8 cellular contexts compared by ENCODE assay signal in the genomic region with DNA sequence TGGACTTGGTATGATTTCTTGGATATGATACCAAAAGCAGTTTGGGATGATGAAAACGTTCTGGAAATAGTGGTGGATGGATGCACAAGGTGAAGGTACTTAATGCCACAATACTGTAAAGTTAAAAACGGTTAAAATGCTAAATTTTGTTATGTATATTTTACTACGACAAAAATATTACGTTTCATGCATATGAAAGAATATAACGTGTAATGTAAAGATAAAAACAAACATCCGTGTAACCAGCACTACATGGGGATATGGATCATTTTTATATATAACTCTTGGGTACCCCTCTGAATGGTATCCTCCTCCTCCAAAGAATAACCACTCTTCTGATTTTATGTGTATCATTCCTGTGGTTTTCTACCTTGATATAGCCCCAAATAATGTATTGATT. TPM values are rescaled to one million over a fixed set of nuclear protein-coding genes. Genes with fewer than 3 reads are reported as not detected.
DNase-seq lines count a peak whose midpoint lies in the region; ATAC-seq, FAIRE-seq and TF ChIP-seq lines count a peak whose summit lies in the region.

No MANE protein-coding gene starts in this region.

- no peaks in the 10 kb centered on the region for H3K9me3 Mint-ChIP-seq in activated CD4-positive, alpha-beta T cell treated with anti-CD3 and anti-CD28 coated beads, Interleukin-2, amount 10 ng/mL, durations not matched to agents 7 days and 5 days
- no peaks in the 10 kb centered on the region for H3K9me3 Mint-ChIP-seq in activated CD8-positive, alpha-beta T cell treated with anti-CD3 and anti-CD28 coated beads, Interleukin-2, amount 10 ng/mL, durations not matched to agents 7 days and 5 days (ENCODE audit: insufficient read depth)

- H3K4me3 ChIP-seq in keratinocyte (ENCODE audit: control insufficient read depth in 2 of 3, extremely low read depth in 1 of 3, insufficient read depth in 2 of 3, low read depth in 1 of 3, low read length in 3 of 3) (peak overlapping the region; percentile 73 to 98 (median 97)), stomach smooth muscle (ENCODE audit: low read length in 2 of 2) (peak overlapping the region; percentile 81 to 93)

- H3K9me3 ChIP-seq in keratinocyte (ENCODE audit: control insufficient read depth, low read depth, low read length) = no peaks in the 10 kb centered on the region
- H3K9me3 ChIP-seq in stomach smooth muscle (ENCODE audit: control insufficient read depth in 2 of 2, low read length in 2 of 2) = no peaks in the 10 kb centered on the region

- peak overlapping the region; percentile 34 for H3K27ac ChIP-seq in keratinocyte (ENCODE audit: control insufficient read depth, insufficient read depth, low read length)
- H3K27ac ChIP-seq in stomach smooth muscle (ENCODE audit: low read length) = no peak overlapping the region

- dilution Hi-C loops in keratinocyte (cut with MboI; ENCODE audit: extremely low pct_ligation_motif_present, low sequenced_read_pairs) = no loop called here

- peaks cover 44% of the 10 kb centered on the region for H3K4me1 Mint-ChIP-seq in activated CD4-positive, alpha-beta T cell treated with anti-CD3 and anti-CD28 coated beads, Interleukin-2, amount 10 ng/mL, durations not matched to agents 7 days and 5 days
- peaks cover 47% of the 10 kb centered on the region for H3K4me1 Mint-ChIP-seq in activated CD8-positive, alpha-beta T cell treated with anti-CD3 and anti-CD28 coated beads, Interleukin-2, amount 10 ng/mL, durations not matched to agents 7 days and 5 days (ENCODE audit: low read depth)

- FAIRE-seq in keratinocyte (lab: Jason Lieb, UNC) = no peak

- POLR2A ChIA-PET in activated CD4-positive, alpha-beta T cell treated with anti-CD3 and anti-CD28 coated beads, Interleukin-2, amount 10 ng/mL, durations not matched to agents 7 days and 5 days (lab: Charles Lee) = interaction anchor here (0.5 to 1.2 kb wide), 3 partner anchors 161 to 1817 kb away, joined by 3 to 4 read pairs (median 3); no protein-coding TSS in a partner anchor
- POLR2A ChIA-PET in activated CD8-positive, alpha-beta T cell treated with anti-CD3 and anti-CD28 coated beads, Interleukin-2, amount 10 ng/mL, durations not matched to agents 7 days and 5 days (lab: Charles Lee) = interaction anchor here (0.5 to 3.1 kb wide), 17 partner anchors 7 to 1291 kb away, joined by 3 to 29 read pairs (median 5); a partner anchor contains a TSS

- H3K36me3 Mint-ChIP-seq in activated CD4-positive, alpha-beta T cell treated with anti-CD3 and anti-CD28 coated beads, Interleukin-2, amount 10 ng/mL, durations not matched to agents 7 days and 5 days (ENCODE audit: low read depth) = peaks cover 11% of the 10 kb centered on the region
- peaks cover 25% of the 10 kb centered on the region for H3K36me3 Mint-ChIP-seq in activated CD8-positive, alpha-beta T cell treated with anti-CD3 and anti-CD28 coated beads, Interleukin-2, amount 10 ng/mL, durations not matched to agents 7 days and 5 days (ENCODE audit: low read depth)

- peaks cover 30% of the 10 kb centered on the region for H3K79me2 ChIP-seq in keratinocyte (ENCODE audit: control insufficient read depth, insufficient read depth, low read length)

- H3K9ac ChIP-seq in keratinocyte (ENCODE audit: control insufficient read depth, extremely low read depth, insufficient read depth, low read length) (peak overlapping the region; percentile 95), stomach smooth muscle (ENCODE audit: low read length in 2 of 2) (peak overlapping the region in 1 of 2 donors; percentile 66)

- H3K4me2 ChIP-seq in keratinocyte (ENCODE audit: control insufficient read depth, extremely low read depth, insufficient read depth, low read depth, low read length) = peak overlapping the region; percentile 92

- H3K4me1 ChIP-seq in keratinocyte (ENCODE audit: control insufficient read depth, extremely low read depth, insufficient read depth, low read length) (peaks cover 22% of the 10 kb centered on the region), stomach smooth muscle (ENCODE audit: control insufficient read depth, insufficient read depth, low read length) (peaks cover 15% of the 10 kb centered on the region)

- no peaks in the 10 kb centered on the region for H3K36me3 ChIP-seq in keratinocyte (ENCODE audit: control insufficient read depth in 2 of 2, extremely low read depth in 1 of 2, insufficient read depth in 2 of 2, low read length in 2 of 2)
- H3K36me3 ChIP-seq in stomach smooth muscle (ENCODE audit: control insufficient read depth in 2 of 2, insufficient read depth in 2 of 2, low read length in 2 of 2) = no peaks in the 10 kb centered on the region

- TF ChIP-seq CTCF in keratinocyte (optimal IDR thresholded peaks at IDR 0.05 in 1 of 3, IDR thresholded peaks at IDR 0.05 in 1 of 3, conservative IDR thresholded peaks at IDR 0.05 in 1 of 3; ENCODE audit: extremely low read depth in 1 of 3, insufficient read depth in 2 of 3, low read length in 3 of 3) = no peak
- TF ChIP-seq CTCF in GM10266 (IDR thresholded peaks at IDR 0.05; ENCODE audit: control insufficient read depth, insufficient read depth, low read depth, missing control alignments) = no peak

- CTCF ChIA-PET in activated CD4-positive, alpha-beta T cell treated with anti-CD3 and anti-CD28 coated beads, Interleukin-2, amount 10 ng/mL, durations not matched to agents 7 days and 5 days (lab: Charles Lee) = interaction anchor here (0.9 to 2.3 kb wide), 9 partner anchors 8 to 471 kb away, joined by 3 to 8 read pairs (median 4); no protein-coding TSS in a partner anchor
- CTCF ChIA-PET in activated CD8-positive, alpha-beta T cell treated with anti-CD3 and anti-CD28 coated beads, Interleukin-2, amount 10 ng/mL, durations not matched to agents 7 days and 5 days (lab: Charles Lee) = interaction anchor here (0.7 to 2.4 kb wide), 11 partner anchors 10 to 522 kb away, joined by 3 to 20 read pairs (median 6); no protein-coding TSS in a partner anchor

- H4K20me1 ChIP-seq in keratinocyte (ENCODE audit: control insufficient read depth, extremely low read depth, insufficient read depth, low read length) = no peaks in the 10 kb centered on the region

- no peaks in the 10 kb centered on the region for H3K27me3 ChIP-seq in keratinocyte (ENCODE audit: control insufficient read depth, extremely low read depth, insufficient read depth, low read length)
- no peaks in the 10 kb centered on the region for H3K27me3 ChIP-seq in stomach smooth muscle (ENCODE audit: control insufficient read depth in 1 of 2, insufficient read depth in 2 of 2, low read length in 2 of 2)

- H3K9me1 ChIP-seq in keratinocyte (ENCODE audit: control insufficient read depth, extremely low read depth, insufficient read depth, low read length) = no peaks in the 10 kb centered on the region

- no peak for ATAC-seq in activated CD8-positive, alpha-beta T cell treated with anti-CD3 and anti-CD28 coated beads, Interleukin-2, amount 10 ng/mL, durations not matched to agents 7 days and 5 days

- H3K27ac Mint-ChIP-seq in activated CD4-positive, alpha-beta T cell treated with anti-CD3 and anti-CD28 coated beads, Interleukin-2, amount 10 ng/mL, durations not matched to agents 7 days and 5 days = peak overlapping the region; percentile 98
- H3K27ac Mint-ChIP-seq in activated CD8-positive, alpha-beta T cell treated with anti-CD3 and anti-CD28 coated beads, Interleukin-2, amount 10 ng/mL, durations not matched to agents 7 days and 5 days = peak overlapping the region; percentile 95

- no peak for DNase-seq in activated CD4-positive, alpha-beta T cell treated with anti-CD3 and anti-CD28 coated beads, Interleukin-2, amount 10 ng/mL, durations not matched to agents 7 days and 5 days
- DNase-seq in activated CD4-positive, alpha-beta T cell treated with anti-CD3 and anti-CD28 coated beads, Interleukin-2, amount 50 U/mL, for 1 hour = no peak
- no peak for DNase-seq in activated CD8-positive, alpha-beta T cell treated with anti-CD3 and anti-CD28 coated beads, Interleukin-2, amount 10 ng/mL, durations not matched to agents 7 days and 5 days
- no peak for DNase-seq in keratinocyte (ENCODE audit: low read depth, low spot score)
- no peak for DNase-seq in GM10266 (ENCODE audit: extremely low spot score)
- no peak for DNase-seq in DMS79 (lab: John Stamatoyannopoulos, UW)
- no peak for DNase-seq in stimulated activated CD8-positive, alpha-beta memory T cell treated with anti-CD3 and anti-CD28 coated beads, Interleukin-4, amount 100 ng/mL, for 48 hours

- no peaks in the 10 kb centered on the region for H3K27me3 Mint-ChIP-seq in activated CD4-positive, alpha-beta T cell treated with anti-CD3 and anti-CD28 coated beads, Interleukin-2, amount 10 ng/mL, durations not matched to agents 7 days and 5 days
- no peaks in the 10 kb centered on the region for H3K27me3 Mint-ChIP-seq in activated CD8-positive, alpha-beta T cell treated with anti-CD3 and anti-CD28 coated beads, Interleukin-2, amount 10 ng/mL, durations not matched to agents 7 days and 5 days (ENCODE audit: low read depth)

- H3K4me3 Mint-ChIP-seq in activated CD4-positive, alpha-beta T cell treated with anti-CD3 and anti-CD28 coated beads, Interleukin-2, amount 10 ng/mL, durations not matched to agents 7 days and 5 days = peak overlapping the region; percentile 93
- peak overlapping the region; percentile 98 for H3K4me3 Mint-ChIP-seq in activated CD8-positive, alpha-beta T cell treated with anti-CD3 and anti-CD28 coated beads, Interleukin-2, amount 10 ng/mL, durations not matched to agents 7 days and 5 days

- H2AFZ ChIP-seq in keratinocyte (ENCODE audit: control insufficient read depth, low read length) = peak overlapping the region; percentile 96

RNA-seq across cellular contexts. Expression of a gene that starts 0.9 kb away (rescaled TPM):
- total RNA-seq in activated CD4-positive, alpha-beta T cell treated with anti-CD3 and anti-CD28 coated beads, Interleukin-2, amount 10 ng/mL, durations not matched to agents 7 days and 5 days = 10 to 100 TPM; 73.3 to 80.3 TPM
- total RNA-seq in activated CD8-positive, alpha-beta T cell treated with anti-CD3 and anti-CD28 coated beads, Interleukin-2, amount 10 ng/mL, durations not matched to agents 7 days and 5 days = 10 to 100 TPM; 58.7 to 59.1 TPM
- polyA plus RNA-seq in keratinocyte = 3.3 to 12.5 TPM (median 7.9 TPM) in 3 replicates
- polyA plus RNA-seq in keratinocyte (2011; ENCODE audit: low read depth) = 5.9 TPM
- 2.7 and 5.8 TPM in 2 replicates for polyA plus RNA-seq in keratinocyte (2011; cell fraction: cytosol; rRNA removed)
- polyA plus RNA-seq in keratinocyte (2011; cell fraction: nucleus; rRNA removed) = 3.9 and 4.7 TPM in 2 replicates
- 5.3 and 8.5 TPM in 2 replicates for polyA plus RNA-seq in keratinocyte (2012; ENCODE audit: low replicate concordance)
- polyA minus RNA-seq in keratinocyte = 0.85 to 7.4 TPM in 2 of 3 replicates, not detected in the other
- polyA minus RNA-seq in keratinocyte (2011; cell fraction: cytosol; rRNA and poly(A)+ RNA removed) = 1.2 TPM
- polyA minus RNA-seq in keratinocyte (2011; cell fraction: nucleus; rRNA and poly(A)+ RNA removed) = 2.4 and 3.4 TPM in 2 replicates
